8 cellular contexts compared by ENCODE assay signal in genomic region chr6:31815025-31815838, GRCh38. TPM values are rescaled to one million over a fixed set of nuclear protein-coding genes. Genes with fewer than 3 reads are reported as not detected.
DNase-seq lines count a peak whose midpoint lies in the region; ATAC-seq and TF ChIP-seq lines count a peak whose summit lies in the region.

Gene HSPA1A, plus strand, starts transcription at chr6:31815543. Its CDS starts 214 bp downstream, at chr6:31815757.
Gene HSPA1L, minus strand, starts transcription at chr6:31815283. Its CDS starts 3,311 bp downstream, at chr6:31811972.

- peaks cover 11% of the 10 kb centered on the region for H3K4me1 Mint-ChIP-seq in endothelial cell (ENCODE audit: unreplicated experiment)

- H3K27ac Mint-ChIP-seq in endothelial cell (ENCODE audit: unreplicated experiment), result peak within 1 kb of the TSS; percentile 96

- H3K36me3 Mint-ChIP-seq in endothelial cell (ENCODE audit: low read depth, unreplicated experiment), result no peaks in the 10 kb centered on the region

- TF ChIP-seq CTCF in endothelial cell (IDR thresholded peaks at IDR 0.05; ENCODE audit: unreplicated experiment), result no peak

- DNase-seq in DMS 273 treated with DMSO at 0.1 percent for 48 hours (lab: John Stamatoyannopoulos, UW) (peak; percentile 89), NCI-H774 (lab: John Stamatoyannopoulos, UW) (peak; percentile 92), activated T-cell treated with anti-CD3 and anti-CD28 coated beads for 4 hours (peak; percentile 45), endothelial cell (ENCODE audit: low spot score) (peak; percentile 84), lung microvascular endothelial cell (ENCODE audit: low read depth in 2 of 2) (peak; percentile 96 to 97)
- DNase-seq in stimulated activated CD8-positive, alpha-beta memory T cell treated with anti-CD3 and anti-CD28 coated beads, Interleukin-12 subunit alpha, Interleukin-12 subunit beta, amount 100 ng/mL, for 4 hours (ENCODE audit: low read depth), result peak; percentile 57

- no peaks in the 10 kb centered on the region for H3K9me3 Mint-ChIP-seq in endothelial cell (ENCODE audit: unreplicated experiment)

- peaks cover 7% of the 10 kb centered on the region for H3K27me3 Mint-ChIP-seq in endothelial cell (ENCODE audit: unreplicated experiment)

- ATAC-seq in HG02840 (IDR thresholded peaks at IDR 0.05; ENCODE audit: low FRiP score, unreplicated experiment) (peak; percentile 45), HG03457 (IDR thresholded peaks at IDR 0.05; ENCODE audit: unreplicated experiment) (no peak)

- H3K4me3 Mint-ChIP-seq in endothelial cell (ENCODE audit: unreplicated experiment), result peak within 1 kb of the TSS; percentile 85

RNA-seq across cellular contexts. Expression of gene HSPA1A, which starts in this region (rescaled TPM):
- total RNA-seq in endothelial cell (ENCODE audit: unreplicated experiment), result 27.2 TPM
- total RNA-seq in lung microvascular endothelial cell, result 40.8 and 93.3 TPM in 2 replicates

RNA-seq across cellular contexts. Expression of gene HSPA1L, which starts in this region (rescaled TPM):
- total RNA-seq in endothelial cell (ENCODE audit: unreplicated experiment), result 0.82 TPM
- 0.87 and 1.8 TPM in 2 replicates for total RNA-seq in lung microvascular endothelial cell

Comparison
In these comparisons a context has a peak if more than half of its experiments do, and no peak if none do; other contexts are left out.
1. DNase-seq: peak in every context shown above with its lines; median percentile 96 in lung microvascular endothelial cell; 92 in NCI-H774; 89 in DMS 273 treated with DMSO at 0.1 percent for 48 hours; 84 in endothelial cell; 57 in stimulated activated CD8-positive, alpha-beta memory T cell treated with anti-CD3 and anti-CD28 coated beads, Interleukin-12 subunit alpha, Interleukin-12 subunit beta, amount 100 ng/mL, for 4 hours; 45 in activated T-cell treated with anti-CD3 and anti-CD28 coated beads for 4 hours.